In the genomic region with DNA sequence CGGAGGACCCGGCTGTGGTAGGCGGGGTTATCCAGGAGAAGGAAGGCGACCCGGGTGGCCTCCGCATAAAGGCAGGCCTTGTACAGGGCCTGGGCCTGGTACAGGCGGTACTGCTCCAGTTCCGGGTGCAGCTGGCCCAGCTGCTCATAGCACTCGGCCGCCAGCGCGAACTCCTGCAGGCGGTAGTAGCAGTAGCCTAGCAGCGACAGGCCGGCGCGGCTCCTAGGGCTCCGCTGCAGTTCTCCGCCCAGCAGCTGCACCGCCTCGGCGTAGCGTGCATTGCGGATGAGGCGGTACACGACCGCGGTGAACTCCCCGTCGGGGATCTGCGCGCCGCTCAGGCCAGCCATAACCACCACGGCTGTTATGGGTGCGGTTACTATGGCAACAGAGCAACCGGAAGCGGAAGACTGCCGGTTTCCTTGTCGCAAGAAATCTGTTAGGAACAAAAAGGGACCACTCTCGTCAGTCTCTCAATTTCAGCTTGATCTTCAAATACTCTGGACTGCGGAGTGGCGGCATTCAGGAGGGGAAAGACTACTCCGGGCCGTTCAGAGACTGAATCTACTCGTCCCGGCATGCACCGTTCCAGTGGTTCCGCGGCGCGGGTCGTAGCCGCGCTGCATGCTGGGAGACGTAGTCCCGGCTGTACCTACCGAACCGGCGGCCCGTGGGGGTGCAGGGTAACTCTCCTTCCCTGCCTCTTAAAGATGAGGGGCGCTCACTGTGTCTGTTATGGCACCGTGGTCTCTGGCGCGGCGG, we compare ENCODE assay signal across 8 cellular contexts.
DNase-seq lines count a peak whose midpoint lies in the region; ATAC-seq lines count a peak whose summit lies in the region.

No MANE protein-coding gene starts in this region.

- peak overlapping the region; percentile 93 for H2BK5ac ChIP-seq in mesendoderm (ENCODE audit: low read length)

- H3K4ac ChIP-seq in mesendoderm (ENCODE audit: low read depth, low read length): peak overlapping the region; percentile 11

- peak; percentile 93 for ATAC-seq in GM21381 (IDR thresholded peaks at IDR 0.05; ENCODE audit: unreplicated experiment)

- H2AK5ac ChIP-seq in mesendoderm (ENCODE audit: low read length): no peak overlapping the region

- H3K36me3 ChIP-seq in endocrine pancreas (ENCODE audit: control insufficient read depth, insufficient read depth, low read length) (no peaks in the 10 kb centered on the region), mesendoderm (ENCODE audit: control insufficient read depth, insufficient read depth, low read length) (no peaks in the 10 kb centered on the region)

- DNase-seq in COR-L47 (lab: John Stamatoyannopoulos, UW) (peak; percentile 92), HT1080 (ENCODE audit: low read depth) (peak; percentile 86), NOMO-1 (lab: John Stamatoyannopoulos, UW; ENCODE audit: unreplicated experiment in 2 of 2) (peak; percentile 82 to 87), mesendoderm (peak; percentile 96)
- peak; percentile 81 for DNase-seq in activated CD8-positive, alpha-beta memory T cell treated with anti-CD3 and anti-CD28 coated beads, Interleukin-2, amount 50 U/mL, for 1 hour (ENCODE audit: extremely low read depth)
- DNase-seq in stimulated activated CD8-positive, alpha-beta memory T cell treated with anti-CD3 and anti-CD28 coated beads, Interleukin-12 subunit alpha, Interleukin-12 subunit beta, amount 100 ng/mL, for 24 hours (ENCODE audit: extremely low read depth): peak; percentile 73

- H2BK120ac ChIP-seq in mesendoderm (ENCODE audit: low read depth, low read length): no peak overlapping the region

- H3K79me2 ChIP-seq in mesendoderm (ENCODE audit: control insufficient read depth, insufficient read depth, low read length): no peaks in the 10 kb centered on the region

- no peaks in the 10 kb centered on the region for H3K79me1 ChIP-seq in mesendoderm (ENCODE audit: low read length)

- peak overlapping the region; percentile 93 for H3K4me3 ChIP-seq in endocrine pancreas (ENCODE audit: control insufficient read depth, insufficient read depth, low read length)
- peak overlapping the region; percentile 86 for H3K4me3 ChIP-seq in mesendoderm (ENCODE audit: low read length)

- H3K27ac ChIP-seq in mesendoderm (ENCODE audit: low read depth, low read length): peak overlapping the region; percentile 10

- peak overlapping the region; percentile 83 for H3K4me2 ChIP-seq in mesendoderm (ENCODE audit: low read length)

- no peak overlapping the region for H3K23ac ChIP-seq in mesendoderm (ENCODE audit: low read length)

- WGBS in mesendoderm (ENCODE audit: extremely low coverage, insufficient coverage, low lambda C conversion rate): no CpG with 5 or more reads among the region's 65 CpGs

- no peaks in the 10 kb centered on the region for H3K27me3 ChIP-seq in endocrine pancreas (ENCODE audit: control insufficient read depth, insufficient read depth, low read length)
- no peaks in the 10 kb centered on the region for H3K27me3 ChIP-seq in mesendoderm (ENCODE audit: insufficient read depth, low read length, poor library complexity)

- peak overlapping the region; percentile 93 for H3K56ac ChIP-seq in mesendoderm (ENCODE audit: low read length)

- no peak overlapping the region for H4K8ac ChIP-seq in mesendoderm (ENCODE audit: low read depth, low read length)

- no peaks in the 10 kb centered on the region for H3K9me3 ChIP-seq in endocrine pancreas (ENCODE audit: control insufficient read depth, low read length)

- no peak overlapping the region for H2BK15ac ChIP-seq in mesendoderm (replicated peaks; ENCODE audit: low read depth)

- no peak overlapping the region for H4K5ac ChIP-seq in mesendoderm (ENCODE audit: low read length)

- H3K9ac ChIP-seq in endocrine pancreas (ENCODE audit: control insufficient read depth, insufficient read depth, low read length) (peak overlapping the region; percentile 96), mesendoderm (ENCODE audit: low read length) (peak overlapping the region; percentile 89)

- H3K18ac ChIP-seq in mesendoderm (ENCODE audit: low read length): peak overlapping the region; percentile 63

- H3K4me1 ChIP-seq in endocrine pancreas (ENCODE audit: control insufficient read depth, insufficient read depth, low read length) (no peaks in the 10 kb centered on the region), mesendoderm (ENCODE audit: control insufficient read depth, low read depth, low read length) (peaks cover 2% of the 10 kb centered on the region)

Comparison
In these comparisons a context has a peak if more than half of its experiments do, and no peak if none do; other contexts are left out.
1. Peak in every context shown above with its lines: DNase-seq, ATAC-seq, H3K4me3 ChIP-seq and H3K27ac ChIP-seq.